Comparison of ENCODE assay signal across 9 cellular contexts in genomic region chr6:71420693-71421328, GRCh38.
DNase-seq lines count a peak whose midpoint lies in the region; ATAC-seq and TF ChIP-seq lines count a peak whose summit lies in the region.
"Had no signal": no experiment of that assay in that cellular context is flagged by ENCODE, and none has a peak within 500 bp of the region (broad histone marks: within the 10 kb centered on the region; RNA-seq: fewer than 3 reads in every experiment).

No MANE protein-coding gene starts in this region.

- no peaks in the 10 kb centered on the region for H3K9me3 ChIP-seq in neural cell (ENCODE audit: low read length)

- H3K4me1 Mint-ChIP-seq in activated naive CD8-positive, alpha-beta T cell treated with anti-CD3 and anti-CD28 coated beads, Interleukin-2, amount 50 U/mL, for 24 hours, result peaks cover 4% of the 10 kb centered on the region

- DNase-seq in NCI-H2107 (lab: John Stamatoyannopoulos, UW), result peak; percentile 14
- DNase-seq in NCI-H2107 treated with DMSO at 0.1 percent for 48 hours (lab: John Stamatoyannopoulos, UW; ENCODE audit: unreplicated experiment), result no peak
- DNase-seq in HCEC 1CT, result peak; percentile 96
- peak; percentile 73 for DNase-seq in NCI-H2081 treated with DMSO at 0.1 percent for 48 hours (lab: John Stamatoyannopoulos, UW)
- DNase-seq in activated naive CD8-positive, alpha-beta T cell treated with anti-CD3 and anti-CD28 coated beads, Interleukin-2, amount 50 U/mL, for 24 hours, result peak; percentile 18
- DNase-seq in glomerular visceral epithelial cell (ENCODE audit: extremely low spot score), result peak; percentile 97
- DNase-seq in NCI-H187 treated with DMSO at 0.1 percent for 48 hours (lab: John Stamatoyannopoulos, UW), result no peak
- DNase-seq: CD4-positive, CD25-positive, alpha-beta regulatory T cell had no signal

- H3K4me3 ChIP-seq in neural cell (ENCODE audit: low read length), result peak overlapping the region; percentile 87

- H3K4me3 Mint-ChIP-seq in activated naive CD8-positive, alpha-beta T cell treated with anti-CD3 and anti-CD28 coated beads, Interleukin-2, amount 50 U/mL, for 24 hours, result peak overlapping the region; percentile 59

- H3K9ac ChIP-seq in neural cell (ENCODE audit: low read length), result peak overlapping the region; percentile 64

- H4K20me1 ChIP-seq in neural cell (ENCODE audit: insufficient read depth), result no peaks in the 10 kb centered on the region

- peak overlapping the region; percentile 5 for H3K4me2 ChIP-seq in neural cell (ENCODE audit: low read length)

- H3F3A ChIP-seq in neural cell (ENCODE audit: insufficient read depth, low read length, poor library complexity, severe bottlenecking), result no peaks in the 10 kb centered on the region

- no peak overlapping the region for H3K27ac ChIP-seq in neural cell (ENCODE audit: low read length)

- no peaks in the 10 kb centered on the region for H3K36me3 ChIP-seq in neural cell (ENCODE audit: insufficient read depth, low read length)

- no peak for TF ChIP-seq RAD21 in neural cell (conservative IDR thresholded peaks at IDR 0.05)

- no peaks in the 10 kb centered on the region for H3K9me3 Mint-ChIP-seq in activated naive CD8-positive, alpha-beta T cell treated with anti-CD3 and anti-CD28 coated beads, Interleukin-2, amount 50 U/mL, for 24 hours

- no peaks in the 10 kb centered on the region for H3K27me3 ChIP-seq in neural cell (ENCODE audit: insufficient read depth, low read depth, low read length)

- H3K36me3 Mint-ChIP-seq in activated naive CD8-positive, alpha-beta T cell treated with anti-CD3 and anti-CD28 coated beads, Interleukin-2, amount 50 U/mL, for 24 hours (ENCODE audit: low read depth), result peaks cover 2% of the 10 kb centered on the region
- H3K36me3 Mint-ChIP-seq: CD4-positive, CD25-positive, alpha-beta regulatory T cell had no signal

- no peak overlapping the region for H3K27ac Mint-ChIP-seq in activated naive CD8-positive, alpha-beta T cell treated with anti-CD3 and anti-CD28 coated beads, Interleukin-2, amount 50 U/mL, for 24 hours
- H3K27ac Mint-ChIP-seq: CD4-positive, CD25-positive, alpha-beta regulatory T cell had no signal

- no peak for TF ChIP-seq CTCF in neural cell (IDR thresholded peaks at IDR 0.05; ENCODE audit: poor library complexity, severe bottlenecking)

- ATAC-seq in activated naive CD8-positive, alpha-beta T cell treated with anti-CD3 and anti-CD28 coated beads, Interleukin-2, amount 50 U/mL, for 24 hours, result peak; percentile 63

- no peak for TF ChIP-seq EP300 in neural cell (conservative IDR thresholded peaks at IDR 0.05; ENCODE audit: poor library complexity, severe bottlenecking)

- peaks cover 7% of the 10 kb centered on the region for H3K79me2 ChIP-seq in neural cell (replicated peaks; ENCODE audit: insufficient read depth, low read length)

- H3K27me3 Mint-ChIP-seq in activated naive CD8-positive, alpha-beta T cell treated with anti-CD3 and anti-CD28 coated beads, Interleukin-2, amount 50 U/mL, for 24 hours, result peaks cover 55% of the 10 kb centered on the region

- H3K9me2 ChIP-seq in neural cell (ENCODE audit: insufficient read depth, low read length), result no peaks in the 10 kb centered on the region

- H2AFZ ChIP-seq in neural cell (ENCODE audit: low read depth, low read length), result peak overlapping the region; percentile 77

TF ChIP-seq in neural cell, 6 proteins besides CTCF, POLR2A, EP300 and RAD21:
- TF ChIP-seq MXI1 (conservative IDR thresholded peaks at IDR 0.05; ENCODE audit: poor library complexity, severe bottlenecking), result no peak
- TF ChIP-seq POLR2AphosphoS5 (IDR thresholded peaks at IDR 0.05), result peak; percentile 64
- TF ChIP-seq REST (IDR thresholded peaks at IDR 0.05; ENCODE audit: borderline replicate concordance), result no peak

Comparison
In these comparisons a context has a peak if more than half of its experiments do, and no peak if none do; other contexts are left out.
1. DNase-seq: peak in NCI-H2107 (single experiment), HCEC 1CT (single experiment), NCI-H2081 treated with DMSO at 0.1 percent for 48 hours (single experiment), activated naive CD8-positive, alpha-beta T cell treated with anti-CD3 and anti-CD28 coated beads, Interleukin-2, amount 50 U/mL, for 24 hours (single experiment) and glomerular visceral epithelial cell (single experiment); none in NCI-H2107 treated with DMSO at 0.1 percent for 48 hours (single experiment) and NCI-H187 treated with DMSO at 0.1 percent for 48 hours (single experiment).